12 cellular contexts compared by ENCODE assay signal in genomic region chr1:1617516-1617915, GRCh38. TPM values are rescaled to one million over a fixed set of nuclear protein-coding genes. Genes with fewer than 3 reads are reported as not detected.
DNase-seq lines count a peak whose midpoint lies in the region; ATAC-seq, FAIRE-seq and TF ChIP-seq lines count a peak whose summit lies in the region.
"Had no signal": no experiment of that assay in that cellular context is flagged by ENCODE, and none has a peak within 500 bp of the region (broad histone marks: within the 10 kb centered on the region; RNA-seq: fewer than 3 reads in every experiment).

No MANE protein-coding gene starts in this region.

- no peak overlapping the region for H3K9ac ChIP-seq in SK-N-SH
- no peak overlapping the region for H3K9ac ChIP-seq in HCT116 (ENCODE audit: low read length)

- no peaks in the 10 kb centered on the region for H3K27me3 Mint-ChIP-seq in activated naive CD8-positive, alpha-beta T cell treated with anti-CD3 and anti-CD28 coated beads, Interleukin-2, amount 50 U/mL, for 24 hours
- H3K27me3 Mint-ChIP-seq in neural crest cell (ENCODE audit: low read depth) = no peaks in the 10 kb centered on the region

- ATAC-seq in SK-N-SH treated with all-trans-retinoic acid at 6 μM for 48 hours = no peak
- no peak for ATAC-seq in HCT116
- no peak for ATAC-seq in activated naive CD8-positive, alpha-beta T cell treated with anti-CD3 and anti-CD28 coated beads, Interleukin-2, amount 50 U/mL, for 24 hours
- ATAC-seq in HG03097 (IDR thresholded peaks at IDR 0.05; ENCODE audit: low FRiP score, unreplicated experiment) = no peak
- ATAC-seq: left lobe of liver had no signal

- H3K27me3 ChIP-seq in SK-N-SH (ENCODE audit: insufficient read depth) (no peaks in the 10 kb centered on the region), HCT116 (ENCODE audit: insufficient read depth, low read length) (no peaks in the 10 kb centered on the region)

- no peaks in the 10 kb centered on the region for H3K9me3 Mint-ChIP-seq in activated naive CD8-positive, alpha-beta T cell treated with anti-CD3 and anti-CD28 coated beads, Interleukin-2, amount 50 U/mL, for 24 hours
- no peaks in the 10 kb centered on the region for H3K9me3 Mint-ChIP-seq in neural crest cell

- H3K4me1 Mint-ChIP-seq in activated naive CD8-positive, alpha-beta T cell treated with anti-CD3 and anti-CD28 coated beads, Interleukin-2, amount 50 U/mL, for 24 hours = peaks cover 24% of the 10 kb centered on the region
- peaks cover 24% of the 10 kb centered on the region for H3K4me1 Mint-ChIP-seq in neural crest cell

- BruUV-seq in HCT116 (replicated peaks; lab: Mats Ljungman, UMichigan) = TSS peak; percentile 69

- intact Hi-C loops in HCT116 (cut with micrococcal nuclease) = loop anchor here (10.0 kb wide), 1 partner anchor 273 kb away; the partner anchor contains the start of gene DVL1

- H3K27ac ChIP-seq in SK-N-SH (ENCODE audit: low read depth in 2 of 2, low read length in 1 of 2) (no peak overlapping the region), HCT116 (ENCODE audit: low read depth, low read length) (no peak overlapping the region)
- H3K27ac ChIP-seq: 22Rv1, prostate gland had no signal

- TF ChIP-seq CTCF in SK-N-SH (IDR thresholded peaks at IDR 0.05) = no peak
- TF ChIP-seq CTCF in HCT116 (IDR thresholded peaks at IDR 0.05 in 2 of 3, conservative IDR thresholded peaks at IDR 0.05 in 1 of 3; ENCODE audit: borderline replicate concordance in 1 of 3, insufficient read depth in 1 of 3, low read depth in 2 of 3, low read length in 2 of 3) = no peak
- TF ChIP-seq CTCF in neural crest cell (conservative IDR thresholded peaks at IDR 0.05) = no peak

- TF ChIP-seq RAD21 in SK-N-SH (IDR thresholded peaks at IDR 0.05; ENCODE audit: low read length) (no peak), HCT116 (IDR thresholded peaks at IDR 0.05; ENCODE audit: low read depth) (no peak)

- RAD21 ChIA-PET in HCT116 (lab: Charles Lee; ENCODE audit: low non-redundant PET in 1 of 2, low total read pairs in 2 of 2, uncharacterized antibody in 2 of 2, unreplicated experiment in 2 of 2) = no interaction called here

- WGBS in SK-N-SH (ENCODE audit: low lambda C conversion rate) = 95% methylated on average over 10 of the region's 11 CpGs

- H3K9me3 ChIP-seq in SK-N-SH = no peaks in the 10 kb centered on the region
- no peaks in the 10 kb centered on the region for H3K9me3 ChIP-seq in HCT116 (ENCODE audit: control insufficient read depth in 1 of 2, insufficient read depth in 1 of 2, low read depth in 1 of 2, low read length in 2 of 2)
- H3K9me3 ChIP-seq: prostate gland had no signal

- H3K4me2 ChIP-seq in SK-N-SH = peak overlapping the region; percentile 90; the same call in 1 of the 2 replicates
- H3K4me2 ChIP-seq in HCT116 (ENCODE audit: low read length) = peak overlapping the region; percentile 97; the same call in 1 of the 2 replicates

- CTCF ChIA-PET in SK-N-SH (lab: Yijun Ruan, JAX) = interaction anchor here (0.6 kb wide), 1 partner anchor 211 kb away, joined by 3 read pairs; no protein-coding TSS in a partner anchor
- CTCF ChIA-PET in HCT116 (lab: Charles Lee) = no interaction called here

- FAIRE-seq in GM19239 (lab: Jason Lieb, UNC) = no peak

- H3K36me3 ChIP-seq in SK-N-SH (replicated peaks in 1 of 2; ENCODE audit: control insufficient read depth in 1 of 2, insufficient read depth in 2 of 2, low read length in 1 of 2) (peaks cover 3 to 7% of the 10 kb centered on the region in 2 experiments), HCT116 (ENCODE audit: control insufficient read depth in 1 of 2, insufficient read depth in 2 of 2, low read length in 2 of 2) (peaks cover 0 to 3% of the 10 kb centered on the region in 2 experiments; a peak in 1 of 4 replicates)
- H3K36me3 ChIP-seq: prostate gland had no signal

- TF ChIP-seq POLR2A in HCT116 (IDR thresholded peaks at IDR 0.05; ENCODE audit: borderline replicate concordance, extremely low read depth, insufficient read depth, insufficient read length) = no peak

- peak overlapping the region; percentile 65 for H3K27ac Mint-ChIP-seq in activated naive CD8-positive, alpha-beta T cell treated with anti-CD3 and anti-CD28 coated beads, Interleukin-2, amount 50 U/mL, for 24 hours
- no peak overlapping the region for H3K27ac Mint-ChIP-seq in neural crest cell (ENCODE audit: unreplicated experiment)

- H3K36me3 Mint-ChIP-seq in activated naive CD8-positive, alpha-beta T cell treated with anti-CD3 and anti-CD28 coated beads, Interleukin-2, amount 50 U/mL, for 24 hours (ENCODE audit: low read depth) = peaks cover 9% of the 10 kb centered on the region
- no peaks in the 10 kb centered on the region for H3K36me3 Mint-ChIP-seq in neural crest cell (ENCODE audit: low read depth)

- no peak overlapping the region for H2AFZ ChIP-seq in SK-N-SH (ENCODE audit: low read depth)
- no peak overlapping the region for H2AFZ ChIP-seq in HCT116 (ENCODE audit: low read depth, low read length, poor library complexity, severe bottlenecking)

- POLR2A ChIA-PET in SK-N-SH (lab: Yijun Ruan, JAX) (no interaction called here), HCT116 (lab: Charles Lee) (interaction anchor here (2.2 kb wide), 1 partner anchor 11 kb away, joined by 6 read pairs; no protein-coding TSS in a partner anchor)

- H3K4me3 Mint-ChIP-seq in activated naive CD8-positive, alpha-beta T cell treated with anti-CD3 and anti-CD28 coated beads, Interleukin-2, amount 50 U/mL, for 24 hours = peak overlapping the region; percentile 80
- H3K4me3 Mint-ChIP-seq in neural crest cell = peak overlapping the region; percentile 88

- H3K4me1 ChIP-seq in SK-N-SH (ENCODE audit: control insufficient read depth in 1 of 2, insufficient read depth in 2 of 2, low read depth in 1 of 2, low read length in 1 of 2) (peaks cover 0 to 18% of the 10 kb centered on the region in 2 experiments; a peak in 1 of 4 replicates), HCT116 (ENCODE audit: control insufficient read depth in 1 of 2, insufficient read depth in 2 of 2, low read length in 2 of 2) (peaks cover 11 to 29% of the 10 kb centered on the region in 2 experiments; a peak in 3 of 4 replicates)

- no peak for TF ChIP-seq EP300 in SK-N-SH (IDR thresholded peaks at IDR 0.05; ENCODE audit: borderline replicate concordance in 1 of 2, low read depth in 1 of 2, low read length in 1 of 2)

- no peaks in the 10 kb centered on the region for H3F3A ChIP-seq in SK-N-SH (replicated peaks; ENCODE audit: insufficient read depth)

- H3K9me2 ChIP-seq in SK-N-SH = no peaks in the 10 kb centered on the region
- no peaks in the 10 kb centered on the region for H3K9me2 ChIP-seq in HCT116 (ENCODE audit: insufficient read depth)

- peaks cover 10% of the 10 kb centered on the region for H4K20me1 ChIP-seq in SK-N-SH (ENCODE audit: insufficient read depth)
- 0 out of 2 replicates have a peak, but pooled peaks cover 3% of the 10 kb centered on the region for H4K20me1 ChIP-seq in HCT116 (ENCODE audit: insufficient read depth)

- no peak overlapping the region for H3K4me3 ChIP-seq in SK-N-SH (ENCODE audit: low read depth in 2 of 2, low read length in 1 of 2)
- no peak overlapping the region for H3K4me3 ChIP-seq in HCT116 (replicated peaks in 1 of 2; ENCODE audit: low read depth in 1 of 2, low read length in 2 of 2)

- no peak for DNase-seq in SK-N-SH
- DNase-seq in HCT116 (ENCODE audit: low read depth, low spot score) = no peak
- no peak for DNase-seq in activated naive CD8-positive, alpha-beta T cell treated with anti-CD3 and anti-CD28 coated beads, Interleukin-2, amount 50 U/mL, for 24 hours
- DNase-seq in neural crest cell (ENCODE audit: low read depth, low spot score) = no peak
- DNase-seq in GM19239 (ENCODE audit: insufficient read length, low spot score) = no peak
- no peak for DNase-seq in NCI-H226
- DNase-seq: DMS79 treated with DMSO at 0.1 percent for 48 hours had no signal

- H3K79me2 ChIP-seq in SK-N-SH (ENCODE audit: insufficient read depth) = peaks cover 49% of the 10 kb centered on the region
- H3K79me2 ChIP-seq in HCT116 (ENCODE audit: insufficient read depth, low read length) = peaks cover 9% of the 10 kb centered on the region; the same call in 1 of the 2 replicates

TF ChIP-seq in HCT116, 20 proteins besides CTCF, POLR2A, EP300 and RAD21 (continues in another document):
- TF ChIP-seq, protein P1, sequence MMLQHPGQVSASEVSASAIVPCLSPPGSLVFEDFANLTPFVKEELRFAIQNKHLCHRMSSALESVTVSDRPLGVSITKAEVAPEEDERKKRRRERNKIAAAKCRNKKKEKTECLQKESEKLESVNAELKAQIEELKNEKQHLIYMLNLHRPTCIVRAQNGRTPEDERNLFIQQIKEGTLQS (IDR thresholded peaks at IDR 0.05) = no peak

RNA-seq across cellular contexts. Expression of gene MIB2, which starts 2.2 kb away (rescaled TPM):
- 40.4 and 45.4 TPM in 2 replicates for polyA plus RNA-seq in SK-N-SH (2012; rRNA removed)
- polyA plus RNA-seq in SK-N-SH (2012; cell fraction: cytosol; rRNA removed) = 9.2 and 14.6 TPM in 2 replicates
- polyA plus RNA-seq in SK-N-SH (2012; cell fraction: nucleus; rRNA removed) = 262 and 389 TPM in 2 replicates
- total RNA-seq in HCT116 (2021; ENCODE audit: unreplicated experiment) (194 TPM), neural crest cell (105 and 106 TPM in 2 replicates)
- 136 and 167 TPM in 2 replicates for polyA plus RNA-seq in HCT116 (2012)

RNA-seq across cellular contexts. Expression of gene MMP23B, which starts 14.5 kb away (rescaled TPM):
- polyA plus RNA-seq in SK-N-SH (2012; rRNA removed) = 0.96 and 1.2 TPM in 2 replicates
- 0.10 and 0.15 TPM in 2 replicates for polyA plus RNA-seq in SK-N-SH (2012; cell fraction: cytosol; rRNA removed)
- polyA plus RNA-seq in SK-N-SH (2012; cell fraction: nucleus; rRNA removed) = 9.6 and 17.1 TPM in 2 replicates
- 8.7 TPM for total RNA-seq in HCT116 (2021; ENCODE audit: unreplicated experiment)
- 0.87 and 1.5 TPM in 2 replicates for polyA plus RNA-seq in HCT116 (2012)
- total RNA-seq in neural crest cell = 1.7 and 2.3 TPM in 2 replicates

RNA-seq across cellular contexts. Expression of gene FNDC10, which starts 17.6 kb away (rescaled TPM):
- 4.8 and 6.7 TPM in 2 replicates for polyA plus RNA-seq in SK-N-SH (2012; rRNA removed)
- polyA plus RNA-seq in SK-N-SH (2012; cell fraction: cytosol; rRNA removed) = 2.4 and 5.1 TPM in 2 replicates
- polyA plus RNA-seq in SK-N-SH (2012; cell fraction: nucleus; rRNA removed) = 2.7 and 3.8 TPM in 2 replicates
- total RNA-seq in HCT116 (2021; ENCODE audit: unreplicated experiment) (8.4 TPM), neural crest cell (14.3 and 14.5 TPM in 2 replicates)
- polyA plus RNA-seq in HCT116 (2012) = 4.1 and 6.1 TPM in 2 replicates

RNA-seq across cellular contexts. Expression of gene CDK11B, which starts 41.3 kb away (rescaled TPM):
- 11.3 and 15.0 TPM in 2 replicates for polyA plus RNA-seq in SK-N-SH (2012; rRNA removed)
- 13.7 and 15.0 TPM in 2 replicates for polyA plus RNA-seq in SK-N-SH (2012; cell fraction: cytosol; rRNA removed)
- 31.3 and 32.9 TPM in 2 replicates for polyA plus RNA-seq in SK-N-SH (2012; cell fraction: nucleus; rRNA removed)
- total RNA-seq in HCT116 (2021; ENCODE audit: unreplicated experiment) (31.5 TPM), neural crest cell (32.1 and 34.1 TPM in 2 replicates)
- 30.9 and 32.5 TPM in 2 replicates for polyA plus RNA-seq in HCT116 (2012)

RNA-seq across cellular contexts. Expression of gene SSU72, which starts 42.9 kb away (rescaled TPM):
- 73.6 and 104 TPM in 2 replicates for polyA plus RNA-seq in SK-N-SH (2012; rRNA removed)
- polyA plus RNA-seq in SK-N-SH (2012; cell fraction: cytosol; rRNA removed) = 90.3 and 97.8 TPM in 2 replicates
- polyA plus RNA-seq in SK-N-SH (2012; cell fraction: nucleus; rRNA removed) = 72.0 and 84.8 TPM in 2 replicates
- total RNA-seq in HCT116 (2021; ENCODE audit: unreplicated experiment) (134 TPM), neural crest cell (132 and 134 TPM in 2 replicates)
- polyA plus RNA-seq in HCT116 (2012) = 76.4 and 94.8 TPM in 2 replicates
